ENCODE assay signal across 20 cellular contexts in the genomic region with DNA sequence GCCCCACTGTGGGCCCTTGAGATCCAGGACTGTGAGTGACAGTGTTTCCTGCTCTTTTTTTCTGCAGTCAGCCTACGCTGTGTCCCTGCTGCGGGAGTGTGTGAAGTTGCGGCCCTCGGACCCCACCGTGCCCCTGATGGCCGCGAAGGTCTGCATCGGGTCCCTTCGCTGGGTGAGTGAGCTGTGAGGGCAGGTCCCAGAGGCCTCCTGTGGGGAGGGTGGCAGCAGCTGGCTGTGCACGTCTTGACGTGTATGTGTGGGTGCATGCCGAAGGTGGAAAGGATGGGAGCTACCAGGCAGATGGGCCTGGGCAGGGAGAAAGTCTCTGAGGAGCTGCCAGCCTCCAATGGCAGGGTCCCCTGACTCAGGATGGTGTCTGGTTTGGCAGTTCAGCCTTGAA.
"Had no signal": no experiment of that assay in that cellular context is flagged by ENCODE, and none has a peak within 500 bp of the region (broad histone marks: within the 10 kb centered on the region; RNA-seq: fewer than 3 reads in every experiment).

No MANE protein-coding gene starts in this region.

- ATAC-seq: activated CD4-positive, alpha-beta T cell treated with anti-CD3 and anti-CD28 coated beads for 36 hours; activated CD8-positive, alpha-beta T cell treated with anti-CD3 and anti-CD28 coated beads, Interleukin-2, amount 10 ng/mL, durations not matched to agents 7 days and 5 days; heart left ventricle; left colon; mucosa of descending colon; natural killer cell treated with Interleukin-12 subunit alpha and Interleukin-12 subunit beta and Interleukin-15 and Interleukin-18, amount 100 ng/mL, for 72 hours; sciatic nerve had no signal

- H3K9me3 ChIP-seq: esophagus squamous epithelium, heart left ventricle, mucosa of descending colon, prostate gland, thoracic aorta, vagina had no signal

- H3K36me3 ChIP-seq: prostate gland had no signal

- H3K27me3 ChIP-seq: esophagus squamous epithelium, heart left ventricle, vagina had no signal

- H3K27ac ChIP-seq: prostate gland, vagina, VCaP had no signal

- H3K4me3 ChIP-seq: esophagus squamous epithelium, heart left ventricle, mucosa of descending colon, prostate gland, thoracic aorta, vagina had no signal

- DNase-seq: activated CD4-positive, alpha-beta T cell treated with anti-CD3 and anti-CD28 coated beads for 36 hours; activated CD8-positive, alpha-beta memory T cell treated with anti-CD3 and anti-CD28 coated beads, Interleukin-2, amount 50 U/mL, for 48 hours; activated CD8-positive, alpha-beta T cell treated with anti-CD3 and anti-CD28 coated beads, Interleukin-2, amount 10 ng/mL, durations not matched to agents 7 days and 5 days; activated naive CD4-positive, alpha-beta T cell treated with Interleukin-2 at 50 U/mL for 16 hours; esophagus squamous epithelium; foreskin fibroblast; left colon; mammary epithelial cell; mucosa of descending colon; occipital lobe; stimulated activated CD4-positive, alpha-beta T cell treated with anti-CD3 and anti-CD28 coated beads, Interleukin-12 subunit alpha, Interleukin-12 subunit beta, amount 100 ng/mL, for 4 hours; stimulated activated naive CD4-positive, alpha-beta T cell; T-helper 9 cell had no signal
